ENCODE assay signal across 18 cellular contexts in the genomic region with DNA sequence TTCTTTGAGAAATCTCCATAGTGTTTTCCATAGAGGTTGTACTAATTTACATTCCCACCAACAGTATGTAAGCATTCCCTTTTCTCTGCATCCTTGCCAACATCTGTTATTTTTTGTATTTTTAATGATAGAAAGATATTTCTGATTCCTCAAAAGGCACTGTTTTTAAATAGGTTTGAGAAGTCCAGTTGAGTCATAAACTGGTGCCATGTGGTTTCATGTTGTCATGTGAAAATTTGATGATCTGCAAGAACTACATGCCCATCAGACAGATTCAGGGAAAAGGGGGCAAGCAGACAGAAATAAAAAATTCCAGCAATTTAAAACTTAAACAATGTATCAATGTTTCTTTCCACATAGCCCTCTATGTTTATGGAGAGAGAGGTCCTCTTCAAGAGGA.
"Had no signal": no experiment of that assay in that cellular context is flagged by ENCODE, and none has a peak within 500 bp of the region (broad histone marks: within the 10 kb centered on the region; RNA-seq: fewer than 3 reads in every experiment).

No MANE protein-coding gene starts in this region.

- H3K27ac ChIP-seq: coronary artery, dorsolateral prefrontal cortex, esophagus squamous epithelium, foreskin keratinocyte, heart right ventricle, left lung, lower lobe of right lung had no signal

- H3K36me3 ChIP-seq: esophagus squamous epithelium, gastrocnemius medialis, heart right ventricle, left lung, lower lobe of right lung had no signal

- H3K27me3 ChIP-seq: dorsolateral prefrontal cortex, esophagus squamous epithelium, foreskin keratinocyte, gastrocnemius medialis, heart right ventricle, left lung had no signal

- H3K9me3 ChIP-seq: esophagus squamous epithelium, gastrocnemius medialis, heart right ventricle, left lung, lower lobe of right lung, mucosa of descending colon had no signal

- DNase-seq: dermis blood vessel endothelial cell; dorsolateral prefrontal cortex; effector CD4-positive, alpha-beta T cell; effector memory CD4-positive, alpha-beta T cell; esophagus squamous epithelium; foreskin keratinocyte; gastrocnemius medialis; glutamatergic neuron; head of caudate nucleus; heart right ventricle; hippocampal formation; left cardiac atrium; left lung; left ventricle myocardium superior; lower lobe of right lung; mesenchymal stem cell; mucosa of descending colon had no signal

- H3K4me3 ChIP-seq: coronary artery, dorsolateral prefrontal cortex, esophagus squamous epithelium, gastrocnemius medialis, heart right ventricle, left lung, lower lobe of right lung, mucosa of descending colon had no signal

- H3K4me1 ChIP-seq: esophagus squamous epithelium, foreskin keratinocyte, heart right ventricle, left lung, lower lobe of right lung had no signal
